ENCODE assay signal across 8 cellular contexts in genomic region chr17:42832934-42833770, GRCh38. TPM values are rescaled to one million over a fixed set of nuclear protein-coding genes. Genes with fewer than 3 reads are reported as not detected.
DNase-seq lines count a peak whose midpoint lies in the region; ATAC-seq, FAIRE-seq and TF ChIP-seq lines count a peak whose summit lies in the region.

Gene PSME3, plus strand, starts transcription at chr17:42833397. Its CDS starts 235 bp downstream, at chr17:42833632.

- H3K9ac ChIP-seq in KMS-11: peak within 1 kb of the TSS; percentile 91

- H3K27me3 ChIP-seq in KMS-11 (ENCODE audit: insufficient read depth, low read depth): no peaks in the 10 kb centered on the region
- no peaks in the 10 kb centered on the region for H3K27me3 ChIP-seq in naive thymus-derived CD4-positive, alpha-beta T cell (ENCODE audit: control insufficient read depth in 2 of 2, insufficient read depth in 2 of 2, low read length in 2 of 2)

- H3K4me3 ChIP-seq in KMS-11 (IDR thresholded peaks at IDR 0.05; ENCODE audit: insufficient read depth, low read depth, low read length): no peak within 1 kb of the TSS
- peak within 1 kb of the TSS; percentile 100 for H3K4me3 ChIP-seq in naive thymus-derived CD4-positive, alpha-beta T cell (ENCODE audit: low read length)

- peaks cover 23% of the 10 kb centered on the region for H3K4me1 Mint-ChIP-seq in activated T-helper 1 cell treated with anti-CD3 and anti-CD28 coated beads, Interleukin-12 subunit alpha, Interleukin-12 subunit beta, Interleukin-2, Interleukin-4 antibody, amounts not matched to agents 30 ng/mL and 10 ng/mL and 1 ng/mL, durations not matched to agents 14 hours and 24 hours and 36 hours (ENCODE audit: low read depth)
- peaks cover 11 to 40% (median 33%) of the 10 kb centered on the region in 7 donors for H3K4me1 Mint-ChIP-seq in naive thymus-derived CD4-positive, alpha-beta T cell
- peaks cover 17 to 30% of the 10 kb centered on the region in 2 donors for H3K4me1 Mint-ChIP-seq in stimulated activated naive B cell treated with anti-CD40 and anti-IgM and Interleukin-4, amounts not matched to agents 10 μg/mL and 1 μg/mL and 100 μg/mL, for 72 hours

- H3K4me2 ChIP-seq in KMS-11: peak within 1 kb of the TSS; percentile 97

- CTCF ChIA-PET in naive thymus-derived CD4-positive, alpha-beta T cell (lab: Charles Lee): interaction anchor here (0.6 to 1.5 kb wide), 3 partner anchors 9 to 296 kb away, joined by 3 to 5 read pairs (median 4); partner anchors contain the start of genes AOC2 and BECN1

- no peak for FAIRE-seq in RCC 7860 (lab: Jason Lieb, UNC)

- peaks cover 18% of the 10 kb centered on the region for H3K36me3 Mint-ChIP-seq in activated T-helper 1 cell treated with anti-CD3 and anti-CD28 coated beads, Interleukin-12 subunit alpha, Interleukin-12 subunit beta, Interleukin-2, Interleukin-4 antibody, amounts not matched to agents 30 ng/mL and 10 ng/mL and 1 ng/mL, durations not matched to agents 14 hours and 24 hours and 36 hours (ENCODE audit: low read depth)
- H3K36me3 Mint-ChIP-seq in naive thymus-derived CD4-positive, alpha-beta T cell: peaks cover 0 to 14% (median 9%) of the 10 kb centered on the region in 5 donors
- H3K36me3 Mint-ChIP-seq in stimulated activated naive B cell treated with anti-CD40 and anti-IgM and Interleukin-4, amounts not matched to agents 10 μg/mL and 1 μg/mL and 100 μg/mL, for 72 hours: peaks cover 13 to 24% of the 10 kb centered on the region in 2 donors

- H3K27ac Mint-ChIP-seq in activated T-helper 1 cell treated with anti-CD3 and anti-CD28 coated beads, Interleukin-12 subunit alpha, Interleukin-12 subunit beta, Interleukin-2, Interleukin-4 antibody, amounts not matched to agents 30 ng/mL and 10 ng/mL and 1 ng/mL, durations not matched to agents 14 hours and 24 hours and 36 hours: peak within 1 kb of the TSS; percentile 93
- H3K27ac Mint-ChIP-seq in naive thymus-derived CD4-positive, alpha-beta T cell: peak within 1 kb of the TSS; percentile 97 to 100 (median 99)
- peak within 1 kb of the TSS; percentile 99 for H3K27ac Mint-ChIP-seq in stimulated activated naive B cell treated with anti-CD40 and anti-IgM and Interleukin-4, amounts not matched to agents 10 μg/mL and 1 μg/mL and 100 μg/mL, for 72 hours

- H3K9me3 ChIP-seq in naive thymus-derived CD4-positive, alpha-beta T cell (ENCODE audit: control insufficient read depth in 2 of 3, low read length in 3 of 3): no peaks in the 10 kb centered on the region

- no peak for TF ChIP-seq CTCF in KMS-11 (conservative IDR thresholded peaks at IDR 0.05; ENCODE audit: low read depth, low read length)

- H3K4me1 ChIP-seq in KMS-11 (ENCODE audit: low read depth, poor library complexity, severe bottlenecking): peaks cover 19% of the 10 kb centered on the region
- peaks cover 10 to 16% of the 10 kb centered on the region in 2 donors for H3K4me1 ChIP-seq in naive thymus-derived CD4-positive, alpha-beta T cell (ENCODE audit: control insufficient read depth in 2 of 2, insufficient read depth in 2 of 2, low read length in 2 of 2)

- DNase-seq in DMS79 treated with DMSO at 0.1 percent for 48 hours (lab: John Stamatoyannopoulos, UW): peak; percentile 91
- DNase-seq in RCC 7860 (ENCODE audit: low spot score): peak; percentile 71
- peak; percentile 88 for DNase-seq in activated T-helper 1 cell treated with anti-CD3 and anti-CD28 coated beads, Interleukin-12 subunit alpha, Interleukin-12 subunit beta, Interleukin-2, Interleukin-4 antibody, amounts not matched to agents 30 ng/mL and 10 ng/mL and 1 ng/mL, durations not matched to agents 14 hours and 24 hours and 36 hours (ENCODE audit: low spot score)
- peak; percentile 79 for DNase-seq in fibroblast of gingiva (ENCODE audit: low read depth)
- DNase-seq in naive thymus-derived CD4-positive, alpha-beta T cell: peak; percentile 83 to 91 (median 89)
- peak; percentile 86 for DNase-seq in stimulated activated naive B cell treated with anti-CD40 and anti-IgM and Interleukin-4, amounts not matched to agents 10 μg/mL and 1 μg/mL and 100 μg/mL, for 72 hours

- peak within 1 kb of the TSS; percentile 83 for H3K27ac ChIP-seq in KMS-11
- H3K27ac ChIP-seq in naive thymus-derived CD4-positive, alpha-beta T cell (ENCODE audit: low read depth, low read length): peak within 1 kb of the TSS; percentile 98

- no peaks in the 10 kb centered on the region for H3K9me3 Mint-ChIP-seq in activated T-helper 1 cell treated with anti-CD3 and anti-CD28 coated beads, Interleukin-12 subunit alpha, Interleukin-12 subunit beta, Interleukin-2, Interleukin-4 antibody, amounts not matched to agents 30 ng/mL and 10 ng/mL and 1 ng/mL, durations not matched to agents 14 hours and 24 hours and 36 hours
- H3K9me3 Mint-ChIP-seq in naive thymus-derived CD4-positive, alpha-beta T cell: peaks cover 0 to 5% (median 0%) of the 10 kb centered on the region in 11 donors
- H3K9me3 Mint-ChIP-seq in stimulated activated naive B cell treated with anti-CD40 and anti-IgM and Interleukin-4, amounts not matched to agents 10 μg/mL and 1 μg/mL and 100 μg/mL, for 72 hours: no peaks in the 10 kb centered on the region

- H4K20me1 ChIP-seq in KMS-11 (ENCODE audit: insufficient read depth): no peaks in the 10 kb centered on the region

- peak within 1 kb of the TSS; percentile 87 for H2AFZ ChIP-seq in KMS-11 (ENCODE audit: low read depth)

- peaks cover 18% of the 10 kb centered on the region; the same call in 1 of the 2 replicates for H3K36me3 ChIP-seq in KMS-11 (ENCODE audit: insufficient read depth)
- peaks cover 7 to 31% (median 9%) of the 10 kb centered on the region in 3 experiments for H3K36me3 ChIP-seq in naive thymus-derived CD4-positive, alpha-beta T cell (ENCODE audit: control insufficient read depth in 2 of 3, insufficient read depth in 3 of 3, low read length in 3 of 3)

- peak; percentile 80 for ATAC-seq in GM21723 (IDR thresholded peaks at IDR 0.05; ENCODE audit: unreplicated experiment)
- peak; percentile 94 for ATAC-seq in naive thymus-derived CD4-positive, alpha-beta T cell
- ATAC-seq in stimulated activated naive B cell treated with anti-CD40 and anti-IgM and Interleukin-4, amounts not matched to agents 10 μg/mL and 1 μg/mL and 100 μg/mL, for 72 hours (replicated peaks): peak; percentile 92 to 94

- peaks cover 4% of the 10 kb centered on the region for H3K27me3 Mint-ChIP-seq in activated T-helper 1 cell treated with anti-CD3 and anti-CD28 coated beads, Interleukin-12 subunit alpha, Interleukin-12 subunit beta, Interleukin-2, Interleukin-4 antibody, amounts not matched to agents 30 ng/mL and 10 ng/mL and 1 ng/mL, durations not matched to agents 14 hours and 24 hours and 36 hours (ENCODE audit: insufficient read depth)
- H3K27me3 Mint-ChIP-seq in naive thymus-derived CD4-positive, alpha-beta T cell: peaks cover 0 to 8% (median 2%) of the 10 kb centered on the region in 5 donors
- no peaks in the 10 kb centered on the region for H3K27me3 Mint-ChIP-seq in stimulated activated naive B cell treated with anti-CD40 and anti-IgM and Interleukin-4, amounts not matched to agents 10 μg/mL and 1 μg/mL and 100 μg/mL, for 72 hours

- peaks cover 55% of the 10 kb centered on the region for H3K79me2 ChIP-seq in KMS-11 (ENCODE audit: insufficient read depth, low read depth)

- intact Hi-C loops in activated T-helper 1 cell treated with anti-CD3 and anti-CD28 coated beads, Interleukin-12 subunit alpha, Interleukin-12 subunit beta, Interleukin-2, Interleukin-4 antibody, amounts not matched to agents 30 ng/mL and 10 ng/mL and 1 ng/mL, durations not matched to agents 14 hours and 24 hours and 36 hours (cut with micrococcal nuclease): loop anchor here (1.0 to 5.0 kb wide), 5 partner anchors 9 to 337 kb away; partner anchors contain the start of genes BECN1, BRCA1, PSMC3IP and PTGES3L
- intact Hi-C loops in naive thymus-derived CD4-positive, alpha-beta T cell (cut with micrococcal nuclease): loop anchor here (1.0 to 2.0 kb wide), 5 partner anchors 9 to 338 kb away; partner anchors contain the start of genes BECN1 (in 2 of the 2), RPL27 (in 2 of the 2), NBR1 (in 1 of the 2) and PTGES3L (in 1 of the 2)

- peak within 1 kb of the TSS; percentile 90 for H3K4me3 Mint-ChIP-seq in activated T-helper 1 cell treated with anti-CD3 and anti-CD28 coated beads, Interleukin-12 subunit alpha, Interleukin-12 subunit beta, Interleukin-2, Interleukin-4 antibody, amounts not matched to agents 30 ng/mL and 10 ng/mL and 1 ng/mL, durations not matched to agents 14 hours and 24 hours and 36 hours
- H3K4me3 Mint-ChIP-seq in naive thymus-derived CD4-positive, alpha-beta T cell: peak within 1 kb of the TSS; percentile 95 to 98 (median 97)
- peak within 1 kb of the TSS; percentile 94 to 97 for H3K4me3 Mint-ChIP-seq in stimulated activated naive B cell treated with anti-CD40 and anti-IgM and Interleukin-4, amounts not matched to agents 10 μg/mL and 1 μg/mL and 100 μg/mL, for 72 hours

- POLR2A ChIA-PET in naive thymus-derived CD4-positive, alpha-beta T cell (lab: Charles Lee): interaction anchor here (0.5 to 3.8 kb wide), 9 partner anchors 10 to 527 kb away, joined by 3 to 40 read pairs (median 6); partner anchors contain the start of genes BECN1, COA3, RPL27 and VPS25

RNA-seq across cellular contexts. Expression of gene PSME3, which starts in this region (rescaled TPM):
- total RNA-seq in activated T-helper 1 cell treated with anti-CD3 and anti-CD28 coated beads, Interleukin-12 subunit alpha, Interleukin-12 subunit beta, Interleukin-2, Interleukin-4 antibody, amounts not matched to agents 30 ng/mL and 10 ng/mL and 1 ng/mL, durations not matched to agents 14 hours and 24 hours and 36 hours: 217 and 220 TPM in 2 replicates
- total RNA-seq in naive thymus-derived CD4-positive, alpha-beta T cell: 100 to 1,000 TPM in 1 of 5 experiments, 10 to 100 TPM in 4; 53.8 to 116 (median 65.9) TPM
- 100 to 1,000 TPM; 109 to 116 TPM for polyA plus RNA-seq in naive thymus-derived CD4-positive, alpha-beta T cell
